In genomic region chr1:1166642-1167415, GRCh38 we compare ENCODE assay signal across 32 cellular contexts. TPM values are rescaled to one million over a fixed set of nuclear protein-coding genes. Genes with fewer than 3 reads are reported as not detected.
DNase-seq lines count a peak whose midpoint lies in the region; ATAC-seq and TF ChIP-seq lines count a peak whose summit lies in the region.
"Had no signal": no experiment of that assay in that cellular context is flagged by ENCODE, and none has a peak within 500 bp of the region (broad histone marks: within the 10 kb centered on the region; RNA-seq: fewer than 3 reads in every experiment).

No MANE protein-coding gene starts in this region.

- TF ChIP-seq POLR2A in suprapubic skin (IDR thresholded peaks at IDR 0.05): no peak

- intact Hi-C loops in right cardiac atrium (cut with DNase I) (no loop called here), left ventricle myocardium superior (cut with micrococcal nuclease) (no loop called here)

- WGBS in right cardiac atrium: 75% methylated on average over 45 of the region's 45 CpGs
- 67% methylated on average over 3 of the region's 45 CpGs for WGBS in suprapubic skin

- TF ChIP-seq EP300 in suprapubic skin (IDR thresholded peaks at IDR 0.05): no peak

- no peaks in the 10 kb centered on the region for H3K9me3 ChIP-seq in right cardiac atrium (ENCODE audit: control insufficient read depth, low read length)
- H3K9me3 ChIP-seq in duodenal mucosa (ENCODE audit: control insufficient read depth in 1 of 2, low read length in 2 of 2): no peaks in the 10 kb centered on the region
- H3K9me3 ChIP-seq in mucosa of rectum (ENCODE audit: control insufficient read depth in 2 of 2, low read length in 2 of 2): no peaks in the 10 kb centered on the region
- H3K9me3 ChIP-seq in suprapubic skin: no peaks in the 10 kb centered on the region
- H3K9me3 ChIP-seq in HAP-1: no peaks in the 10 kb centered on the region
- H3K9me3 ChIP-seq: A549, gastrocnemius medialis, SK-N-SH, testis had no signal

- H3K27ac ChIP-seq in right cardiac atrium (ENCODE audit: low read length) (no peak overlapping the region), duodenal mucosa (ENCODE audit: low read depth, low read length) (no peak overlapping the region), mucosa of rectum (ENCODE audit: low read depth in 2 of 2, low read length in 2 of 2) (peak overlapping the region; percentile 61 to 68), suprapubic skin (no peak overlapping the region)
- H3K27ac ChIP-seq: HL-60, testis had no signal

- TF ChIP-seq CTCF in suprapubic skin (IDR thresholded peaks at IDR 0.05): no peak

- peaks cover 4% of the 10 kb centered on the region in 2 donors for H3K36me3 ChIP-seq in duodenal mucosa (ENCODE audit: control insufficient read depth in 1 of 2, insufficient read depth in 2 of 2, low read length in 2 of 2)
- H3K36me3 ChIP-seq in mucosa of rectum (ENCODE audit: control insufficient read depth in 2 of 2, insufficient read depth in 2 of 2, low read length in 2 of 2): no peaks in the 10 kb centered on the region
- H3K36me3 ChIP-seq in suprapubic skin: no peaks in the 10 kb centered on the region
- no peaks in the 10 kb centered on the region for H3K36me3 ChIP-seq in HAP-1 (replicated peaks)
- H3K36me3 ChIP-seq: gastrocnemius medialis had no signal

- DNase-seq in right cardiac atrium (peak; percentile 12 to 50 (median 34)), left ventricle myocardium superior (no peak), suprapubic skin (ENCODE audit: low spot score in 2 of 2) (no peak), HAP-1 (ENCODE audit: low spot score in 2 of 2) (no peak)
- DNase-seq: activated CD8-positive, alpha-beta memory T cell treated with anti-CD3 and anti-CD28 coated beads, Interleukin-2, amount 10 ng/mL, durations not matched to agents 7 days and 5 days; activated T-cell treated with anti-CD3 and anti-CD28 coated beads, Interleukin-2, amount 50 U/mL, for 72 hours; AML-193; CD8-positive, alpha-beta T cell; cerebellar nuclear complex; EL; gastrocnemius medialis; hypothalamus; Kasumi-1; MV-4-11; NCI-H1436; NCI-H2227 treated with DMSO at 0.1 percent for 48 hours; NK-92 treated with Interleukin-12 subunit alpha and Interleukin-12 subunit beta, amount 100 ng/mL, for 24 hours; SK-N-SH; stimulated activated naive B cell treated with anti-CD40 and anti-IgM and Interleukin-4, amounts not matched to agents 10 μg/mL and 1 μg/mL and 100 μg/mL, for 72 hours; testis had no signal

- H3K4me1 ChIP-seq in right cardiac atrium (ENCODE audit: control insufficient read depth, insufficient read depth, low read length): no peaks in the 10 kb centered on the region
- peaks cover 3 to 10% of the 10 kb centered on the region in 2 donors for H3K4me1 ChIP-seq in duodenal mucosa (ENCODE audit: control insufficient read depth in 1 of 2, insufficient read depth in 2 of 2, low read length in 2 of 2)
- H3K4me1 ChIP-seq in mucosa of rectum (ENCODE audit: control insufficient read depth in 2 of 2, insufficient read depth in 2 of 2, low read length in 2 of 2): peaks cover 12 to 32% of the 10 kb centered on the region in 2 donors
- peaks cover 34% of the 10 kb centered on the region for H3K4me1 ChIP-seq in suprapubic skin
- no peaks in the 10 kb centered on the region for H3K4me1 ChIP-seq in HAP-1
- H3K4me1 ChIP-seq: testis had no signal

- no peak overlapping the region for H3K9ac ChIP-seq in duodenal mucosa (ENCODE audit: low read depth in 1 of 2, low read length in 2 of 2)
- H3K9ac ChIP-seq in mucosa of rectum (ENCODE audit: low read depth in 1 of 2, low read length in 2 of 2): peak overlapping the region in 1 of 2 donors; percentile 99
- H3K9ac ChIP-seq: SK-N-SH had no signal

- in situ Hi-C loops in HAP-1 (cut with MboI; ENCODE audit: low sequenced_read_pairs): no loop called here

- no peak for ATAC-seq in right cardiac atrium
- no peak for ATAC-seq in left ventricle myocardium superior
- ATAC-seq in HG02852 (IDR thresholded peaks at IDR 0.05; ENCODE audit: unreplicated experiment): no peak
- ATAC-seq in HG03521 (IDR thresholded peaks at IDR 0.05; ENCODE audit: unreplicated experiment): no peak
- ATAC-seq: A549; activated CD8-positive, alpha-beta memory T cell treated with anti-CD3 and anti-CD28 coated beads, Interleukin-2, amount 10 ng/mL, durations not matched to agents 7 days and 5 days; activated T-cell treated with anti-CD3 and anti-CD28 coated beads, Interleukin-2, amount 50 U/mL, for 72 hours; CD8-positive, alpha-beta T cell; stimulated activated naive B cell treated with anti-CD40 and anti-IgM and Interleukin-4, amounts not matched to agents 10 μg/mL and 1 μg/mL and 100 μg/mL, for 72 hours had no signal

- H3K4me3 ChIP-seq in right cardiac atrium (ENCODE audit: low read length) (no peak overlapping the region), duodenal mucosa (ENCODE audit: low read depth in 1 of 2, low read length in 2 of 2) (peak overlapping the region; percentile 32 to 35), mucosa of rectum (ENCODE audit: low read length in 2 of 2) (peak overlapping the region; percentile 20 to 48), suprapubic skin (peak overlapping the region; percentile 55), HAP-1 (no peak overlapping the region)
- H3K4me3 ChIP-seq: A549, gastrocnemius medialis, testis had no signal

- H3K27me3 ChIP-seq in right cardiac atrium (ENCODE audit: control insufficient read depth, insufficient read depth) (no peaks in the 10 kb centered on the region), duodenal mucosa (ENCODE audit: control insufficient read depth in 1 of 2, insufficient read depth in 2 of 2, low read length in 2 of 2) (no peaks in the 10 kb centered on the region), mucosa of rectum (ENCODE audit: control insufficient read depth in 2 of 2, insufficient read depth in 2 of 2, low read length in 2 of 2) (peaks cover 0 to 2% of the 10 kb centered on the region in 2 donors), suprapubic skin (peaks cover 64% of the 10 kb centered on the region), HAP-1 (ENCODE audit: low read depth) (peaks cover 37% of the 10 kb centered on the region)
- H3K27me3 ChIP-seq: testis had no signal

RNA-seq across cellular contexts. Expression of gene TTLL10, which starts 6.9 kb away (rescaled TPM):
- total RNA-seq in right cardiac atrium: not detected
- polyA plus RNA-seq in right cardiac atrium: 0.09 TPM
- not detected for total RNA-seq in left ventricle myocardium superior
- total RNA-seq in suprapubic skin: not detected
- total RNA-seq: activated CD8-positive, alpha-beta memory T cell treated with anti-CD3 and anti-CD28 coated beads, Interleukin-2, amount 10 ng/mL, durations not matched to agents 7 days and 5 days; CD8-positive, alpha-beta T cell; dermis microvascular lymphatic vessel endothelial cell; fibroblast of lung; myocyte; skeletal muscle tissue; urinary bladder had no signal
- polyA plus RNA-seq: A549, fibroblast of lung, SK-N-SH had no signal

RNA-seq across cellular contexts. Expression of gene TNFRSF18, which starts 39.6 kb away (rescaled TPM):
- total RNA-seq in right cardiac atrium (under 1 TPM in 1 of 4 donors, not detected in 3; 0.38 TPM), left ventricle myocardium superior (0.32 TPM), suprapubic skin (10 to 100 TPM; 24.4 to 62.1 (median 33.5) TPM)
- 0.14 TPM for polyA plus RNA-seq in right cardiac atrium
- total RNA-seq: gastrocnemius medialis, myocyte, testis, urinary bladder had no signal
- polyA plus RNA-seq: A549, fibroblast of lung had no signal

RNA-seq across cellular contexts. Expression of gene TNFRSF4, which starts 47.1 kb away (rescaled TPM):
- 1 to 10 TPM; 1.0 to 2.0 (median 1.2) TPM for total RNA-seq in right cardiac atrium
- polyA plus RNA-seq in right cardiac atrium: 2.3 TPM
- 2.3 TPM for total RNA-seq in left ventricle myocardium superior
- 1 to 10 TPM in 1 of 4 donors, under 1 TPM in 2, not detected in 1; 0.42 to 1.4 (median 0.72) TPM for total RNA-seq in suprapubic skin
- total RNA-seq: H1, myocyte had no signal
- polyA plus RNA-seq: A549, SK-N-SH had no signal

RNA-seq across cellular contexts. Expression of gene C1orf159, which starts 50.9 kb away (rescaled TPM):
- 1 to 10 TPM; 4.9 to 5.6 (median 5.4) TPM for total RNA-seq in right cardiac atrium
- polyA plus RNA-seq in right cardiac atrium: 6.8 TPM
- total RNA-seq in left ventricle myocardium superior: 4.0 TPM
- 10 to 100 TPM; 12.8 to 48.4 (median 19.7) TPM for total RNA-seq in suprapubic skin

Comparison
In these comparisons a context has a peak if more than half of its experiments do, and no peak if none do; other contexts are left out.
1. DNase-seq: peak in right cardiac atrium (3 of 3); none in left ventricle myocardium superior (single experiment), suprapubic skin (0 of 2) and HAP-1 (0 of 2).
2. H3K27ac ChIP-seq: peak in mucosa of rectum (2 of 2); none in right cardiac atrium (single experiment), duodenal mucosa (single experiment) and suprapubic skin (single experiment).
3. H3K4me3 ChIP-seq: peak in duodenal mucosa (2 of 2), mucosa of rectum (2 of 2) and suprapubic skin (single experiment); none in right cardiac atrium (single experiment) and HAP-1 (single experiment).
4. RNA of gene TNFRSF18, which starts 39.6 kb away (total RNA-seq): 24.4 to 62.1 TPM in suprapubic skin; 0.32 TPM in left ventricle myocardium superior (single experiment) and 0.38 TPM in right cardiac atrium; every median in the first group is over 10 times any median in the second.